1 cellular context compared by ENCODE assay signal in genomic region chr11:98234698-98235097, GRCh38.
TF ChIP-seq lines count a peak whose summit lies in the region.

No MANE protein-coding gene starts in this region.

TF ChIP-seq in GM23338, 12 proteins besides CTCF, POLR2A, EP300 and RAD21 (continued from another document):
- TF ChIP-seq, protein P1, sequence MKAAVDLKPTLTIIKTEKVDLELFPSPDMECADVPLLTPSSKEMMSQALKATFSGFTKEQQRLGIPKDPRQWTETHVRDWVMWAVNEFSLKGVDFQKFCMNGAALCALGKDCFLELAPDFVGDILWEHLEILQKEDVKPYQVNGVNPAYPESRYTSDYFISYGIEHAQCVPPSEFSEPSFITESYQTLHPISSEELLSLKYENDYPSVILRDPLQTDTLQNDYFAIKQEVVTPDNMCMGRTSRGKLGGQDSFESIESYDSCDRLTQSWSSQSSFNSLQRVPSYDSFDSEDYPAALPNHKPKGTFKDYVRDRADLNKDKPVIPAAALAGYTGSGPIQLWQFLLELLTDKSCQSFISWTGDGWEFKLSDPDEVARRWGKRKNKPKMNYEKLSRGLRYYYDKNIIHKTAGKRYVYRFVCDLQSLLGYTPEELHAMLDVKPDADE (IDR thresholded peaks at IDR 0.05): no peak
- TF ChIP-seq POLR2AphosphoS5 (IDR thresholded peaks at IDR 0.05; ENCODE audit: low read depth) (no peak), JUNB (IDR thresholded peaks at IDR 0.05; ENCODE audit: unreplicated experiment) (no peak), ZNF114 (CRISPR knock-in tag; IDR thresholded peaks at IDR 0.05) (no peak), CREB1 (CRISPR knock-in tag; IDR thresholded peaks at IDR 0.05; ENCODE audit: low read depth) (no peak), REST (IDR thresholded peaks at IDR 0.05; ENCODE audit: unreplicated experiment) (no peak), EZH2phosphoT487 (IDR thresholded peaks at IDR 0.05; ENCODE audit: unreplicated experiment) (no peak), ZNF462 (CRISPR knock-in tag; IDR thresholded peaks at IDR 0.05) (no peak), ZNF331 (CRISPR knock-in tag; IDR thresholded peaks at IDR 0.05; ENCODE audit: low read depth) (no peak)
